1 cellular context compared by ENCODE assay signal in genomic region chr15:40044717-40045571, GRCh38.
TF ChIP-seq lines count a peak whose summit lies in the region.

No MANE protein-coding gene starts in this region.

TF ChIP-seq in HepG2, 621 proteins besides CTCF, POLR2A, EP300 and RAD21 (continued from another document and continues in another):
- TF ChIP-seq ZNF710 (CRISPR knock-in tag; IDR thresholded peaks at IDR 0.05; ENCODE audit: borderline replicate concordance) (peak; percentile 62; the same call in 1 of the 2 replicates), PPARG (CRISPR knock-in tag; conservative IDR thresholded peaks at IDR 0.05) (0 out of 2 replicates have a peak, but pooled peaks have one; percentile 40), IRF2 (CRISPR knock-in tag; IDR thresholded peaks at IDR 0.05) (peak; percentile 76; the same call in 1 of the 2 replicates), PITX1 (CRISPR knock-in tag; IDR thresholded peaks at IDR 0.05) (peak; percentile 48; the same call in 1 of the 2 replicates), MAF1 (CRISPR knock-in tag; IDR thresholded peaks at IDR 0.05; ENCODE audit: borderline replicate concordance) (no peak; the same call in 1 of the 2 replicates), SPEN (CRISPR knock-in tag; IDR thresholded peaks at IDR 0.05; ENCODE audit: low read depth) (peak; percentile 22; the same call in 1 of the 2 replicates), ZNF687 (CRISPR knock-in tag; IDR thresholded peaks at IDR 0.05) (peak; percentile 87), NFKB2 (CRISPR knock-in tag; IDR thresholded peaks at IDR 0.05; ENCODE audit: borderline replicate concordance) (peak; percentile 43; the same call in 1 of the 2 replicates), JDP2 (CRISPR knock-in tag; IDR thresholded peaks at IDR 0.05; ENCODE audit: borderline replicate concordance) (no peak), ZNF576 (CRISPR knock-in tag; IDR thresholded peaks at IDR 0.05) (no peak), STAG1 (CRISPR knock-in tag; IDR thresholded peaks at IDR 0.05) (peak; percentile 99), CERS6 (CRISPR knock-in tag; IDR thresholded peaks at IDR 0.05) (no peak), FOXC1 (CRISPR knock-in tag; IDR thresholded peaks at IDR 0.05; ENCODE audit: borderline replicate concordance) (0 out of 2 replicates have a peak, but pooled peaks have one; percentile 23), KDM1A (CRISPR knock-in tag; IDR thresholded peaks at IDR 0.05) (0 out of 2 replicates have a peak, but pooled peaks have one; percentile 27), MAZ (IDR thresholded peaks at IDR 0.05; ENCODE audit: borderline replicate concordance, low read depth, low read length) (0 out of 2 replicates have a peak, but pooled peaks have one; percentile 61), MAZ (CRISPR knock-in tag; IDR thresholded peaks at IDR 0.05; ENCODE audit: low read depth) (peak; percentile 34; the same call in 1 of the 2 replicates), HDAC1 (CRISPR knock-in tag; IDR thresholded peaks at IDR 0.05) (peak; percentile 68), ZFP41 (CRISPR knock-in tag; IDR thresholded peaks at IDR 0.05; ENCODE audit: borderline replicate concordance) (no peak), RNF219 (CRISPR knock-in tag; IDR thresholded peaks at IDR 0.05) (no peak), BRD4 (CRISPR knock-in tag; IDR thresholded peaks at IDR 0.05) (no peak), RFXAP (CRISPR knock-in tag; IDR thresholded peaks at IDR 0.05; ENCODE audit: borderline replicate concordance) (no peak), ZNF773 (CRISPR knock-in tag; IDR thresholded peaks at IDR 0.05; ENCODE audit: borderline replicate concordance) (no peak), PLRG1 (conservative IDR thresholded peaks at IDR 0.05) (no peak), ZNF777 (CRISPR knock-in tag; IDR thresholded peaks at IDR 0.05) (0 out of 2 replicates have a peak, but pooled peaks have one; percentile 25), UBTF (CRISPR knock-in tag; IDR thresholded peaks at IDR 0.05) (0 out of 2 replicates have a peak, but pooled peaks have one; percentile 33), MYC (CRISPR knock-in tag; IDR thresholded peaks at IDR 0.05; ENCODE audit: borderline replicate concordance) (peak; percentile 79), SMAD1 (CRISPR knock-in tag; IDR thresholded peaks at IDR 0.05; ENCODE audit: borderline replicate concordance, low read depth) (peak; percentile 44; the same call in 1 of the 2 replicates), MLXIP (CRISPR knock-in tag; IDR thresholded peaks at IDR 0.05; ENCODE audit: borderline replicate concordance) (no peak), SP5 (CRISPR knock-in tag; IDR thresholded peaks at IDR 0.05; ENCODE audit: borderline replicate concordance, low read depth) (0 out of 2 replicates have a peak, but pooled peaks have one; percentile 11), BHLHE40 (IDR thresholded peaks at IDR 0.05; ENCODE audit: low read length) (peak; percentile 51; the same call in 1 of the 2 replicates), RCOR2 (CRISPR knock-in tag; IDR thresholded peaks at IDR 0.05) (no peak), ZNF619 (CRISPR knock-in tag; IDR thresholded peaks at IDR 0.05) (no peak), IKZF1 (IDR thresholded peaks at IDR 0.05) (no peak), EEA1 (CRISPR knock-in tag; IDR thresholded peaks at IDR 0.05; ENCODE audit: borderline replicate concordance) (no peak), HMGXB4 (CRISPR knock-in tag; IDR thresholded peaks at IDR 0.05; ENCODE audit: borderline replicate concordance in 1 of 2, low read depth in 1 of 2) (peak; percentile 71 to 72; a peak in 3 of 4 replicates), HMGXB3 (CRISPR knock-in tag; IDR thresholded peaks at IDR 0.05; ENCODE audit: borderline replicate concordance) (peak; percentile 52; the same call in 1 of the 2 replicates)
